ENCODE assay signal across 24 cellular contexts in the genomic region with DNA sequence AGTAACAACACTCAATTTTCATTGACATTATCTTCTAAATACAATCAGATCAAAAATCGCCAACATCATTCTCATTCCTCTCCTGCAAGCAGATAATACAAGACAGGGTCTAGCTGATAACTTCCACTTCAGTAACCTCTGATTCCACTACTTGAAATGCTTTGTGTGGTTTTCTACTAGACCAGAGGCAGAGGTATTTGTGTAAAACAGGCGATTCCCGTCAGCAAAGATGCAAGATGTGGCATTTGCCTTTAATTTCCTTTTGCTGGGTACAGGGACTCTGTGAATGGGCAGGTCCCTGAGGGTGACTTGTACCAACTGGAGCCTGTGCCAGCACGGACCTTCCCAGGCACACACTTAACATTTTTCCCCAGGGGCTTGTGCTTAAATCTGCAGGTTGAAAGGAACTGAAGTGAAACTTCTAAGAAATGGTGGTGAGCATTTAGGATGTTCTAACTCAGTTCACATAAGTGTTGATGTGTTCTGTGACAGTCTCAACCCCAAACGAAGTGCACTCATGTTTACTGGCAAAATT.
"Had no signal": no experiment of that assay in that cellular context is flagged by ENCODE, and none has a peak within 500 bp of the region (broad histone marks: within the 10 kb centered on the region; RNA-seq: fewer than 3 reads in every experiment).

No MANE protein-coding gene starts in this region.

- H3K4me1 Mint-ChIP-seq: activated CD4-positive, alpha-beta T cell treated with anti-CD3 and anti-CD28 coated beads, Interleukin-2, amount 10 ng/mL, durations not matched to agents 7 days and 5 days; activated CD8-positive, alpha-beta memory T cell treated with anti-CD3 and anti-CD28 coated beads, Interleukin-2, amount 10 ng/mL, durations not matched to agents 7 days and 5 days; activated naive CD4-positive, alpha-beta T cell treated with anti-CD3 and anti-CD28 coated beads, Interleukin-2, amount 50 U/mL, for 24 hours; naive thymus-derived CD8-positive, alpha-beta T cell; T-cell had no signal

- H3K4me3 Mint-ChIP-seq: activated CD4-positive, alpha-beta T cell treated with anti-CD3 and anti-CD28 coated beads, Interleukin-2, amount 10 ng/mL, durations not matched to agents 7 days and 5 days; activated CD8-positive, alpha-beta memory T cell treated with anti-CD3 and anti-CD28 coated beads, Interleukin-2, amount 10 ng/mL, durations not matched to agents 7 days and 5 days; activated CD8-positive, alpha-beta T cell treated with anti-CD3 and anti-CD28 coated beads for 36 hours; activated naive CD4-positive, alpha-beta T cell treated with anti-CD3 and anti-CD28 coated beads, Interleukin-2, amount 50 U/mL, for 24 hours; effector memory CD8-positive, alpha-beta T cell; naive thymus-derived CD8-positive, alpha-beta T cell; stimulated activated naive CD8-positive, alpha-beta T cell treated with anti-CD3 and anti-CD28 coated beads, Interleukin-15, Interleukin-2, amounts not matched to agents 100 ng/mL and 50 ng/mL, for 24 hours; T-cell; T-helper 2 cell treated with Interferon-gamma antibody and Interleukin-4, amounts not matched to agents 5 μg/mL and 100 μg/mL, for 36 hours had no signal

- H3K4me1 ChIP-seq: colonic mucosa, esophagus muscularis mucosa, gastrocnemius medialis, right atrium auricular region, tibial artery had no signal

- H3K36me3 ChIP-seq: colonic mucosa, esophagus muscularis mucosa, gastrocnemius medialis, right atrium auricular region, tibial artery, WERI-Rb-1 had no signal

- DNase-seq: activated CD4-positive, alpha-beta T cell treated with anti-CD3 and anti-CD28 coated beads, Interleukin-2, amount 10 ng/mL, durations not matched to agents 7 days and 5 days; activated CD4-positive, CD25-positive, alpha-beta regulatory T cell treated with anti-CD3 and anti-CD28 coated beads, Interleukin-2, amount 50 U/mL, for 72 hours; activated CD8-positive, alpha-beta memory T cell treated with anti-CD3 and anti-CD28 coated beads, Interleukin-2, amount 10 ng/mL, durations not matched to agents 7 days and 5 days; activated CD8-positive, alpha-beta T cell treated with anti-CD3 and anti-CD28 coated beads for 36 hours; activated gamma-delta T cell treated with Interleukin-2 at 50 U/mL for 16 hours; aorta; colonic mucosa; dorsolateral prefrontal cortex; effector memory CD8-positive, alpha-beta T cell; gastrocnemius medialis; hypothalamus; left cardiac atrium; naive thymus-derived CD8-positive, alpha-beta T cell; stimulated activated CD4-positive, alpha-beta T cell treated with anti-CD3 and anti-CD28 coated beads, Interleukin-12 subunit alpha, Interleukin-12 subunit beta, amount 100 ng/mL, for 4 hours; substantia nigra; T-cell; tibial artery; WERI-Rb-1 had no signal

- H3K4me3 ChIP-seq: colonic mucosa, dorsolateral prefrontal cortex, esophagus muscularis mucosa, gastrocnemius medialis, right atrium auricular region, tibial artery had no signal

- H3K27ac ChIP-seq: colonic mucosa, dorsolateral prefrontal cortex, esophagus muscularis mucosa, gastrocnemius medialis, right atrium auricular region, tibial artery, WERI-Rb-1 had no signal

- H3K9me3 Mint-ChIP-seq: activated CD4-positive, alpha-beta T cell treated with anti-CD3 and anti-CD28 coated beads, Interleukin-2, amount 10 ng/mL, durations not matched to agents 7 days and 5 days; activated naive CD4-positive, alpha-beta T cell treated with anti-CD3 and anti-CD28 coated beads, Interleukin-2, amount 50 U/mL, for 24 hours; stimulated activated naive CD8-positive, alpha-beta T cell treated with anti-CD3 and anti-CD28 coated beads, Interleukin-15, Interleukin-2, amounts not matched to agents 100 ng/mL and 50 ng/mL, for 24 hours; T-helper 2 cell treated with Interferon-gamma antibody and Interleukin-4, amounts not matched to agents 5 μg/mL and 100 μg/mL, for 36 hours had no signal

- ATAC-seq: activated CD8-positive, alpha-beta memory T cell treated with anti-CD3 and anti-CD28 coated beads, Interleukin-2, amount 10 ng/mL, durations not matched to agents 7 days and 5 days; activated CD8-positive, alpha-beta T cell treated with anti-CD3 and anti-CD28 coated beads for 36 hours; effector memory CD8-positive, alpha-beta T cell; gastrocnemius medialis; left cardiac atrium; naive thymus-derived CD8-positive, alpha-beta T cell; T-cell had no signal

- H3K27me3 ChIP-seq: colonic mucosa, esophagus muscularis mucosa, gastrocnemius medialis, right atrium auricular region, tibial artery had no signal

- H3K9me3 ChIP-seq: colonic mucosa, esophagus muscularis mucosa, gastrocnemius medialis, right atrium auricular region, tibial artery had no signal

- H3K36me3 Mint-ChIP-seq: activated CD8-positive, alpha-beta memory T cell treated with anti-CD3 and anti-CD28 coated beads, Interleukin-2, amount 10 ng/mL, durations not matched to agents 7 days and 5 days; activated naive CD4-positive, alpha-beta T cell treated with anti-CD3 and anti-CD28 coated beads, Interleukin-2, amount 50 U/mL, for 24 hours; naive thymus-derived CD8-positive, alpha-beta T cell; T-cell had no signal

- H3K27me3 Mint-ChIP-seq: activated CD4-positive, alpha-beta T cell treated with anti-CD3 and anti-CD28 coated beads, Interleukin-2, amount 10 ng/mL, durations not matched to agents 7 days and 5 days; activated CD8-positive, alpha-beta memory T cell treated with anti-CD3 and anti-CD28 coated beads, Interleukin-2, amount 10 ng/mL, durations not matched to agents 7 days and 5 days; activated CD8-positive, alpha-beta T cell treated with anti-CD3 and anti-CD28 coated beads for 36 hours; activated naive CD4-positive, alpha-beta T cell treated with anti-CD3 and anti-CD28 coated beads, Interleukin-2, amount 50 U/mL, for 24 hours; effector memory CD8-positive, alpha-beta T cell; stimulated activated naive CD8-positive, alpha-beta T cell treated with anti-CD3 and anti-CD28 coated beads, Interleukin-15, Interleukin-2, amounts not matched to agents 100 ng/mL and 50 ng/mL, for 24 hours; T-cell had no signal

- H3K27ac Mint-ChIP-seq: activated CD4-positive, alpha-beta T cell treated with anti-CD3 and anti-CD28 coated beads, Interleukin-2, amount 10 ng/mL, durations not matched to agents 7 days and 5 days; activated CD8-positive, alpha-beta memory T cell treated with anti-CD3 and anti-CD28 coated beads, Interleukin-2, amount 10 ng/mL, durations not matched to agents 7 days and 5 days; activated CD8-positive, alpha-beta T cell treated with anti-CD3 and anti-CD28 coated beads for 36 hours; activated naive CD4-positive, alpha-beta T cell treated with anti-CD3 and anti-CD28 coated beads, Interleukin-2, amount 50 U/mL, for 24 hours; effector memory CD8-positive, alpha-beta T cell; naive thymus-derived CD8-positive, alpha-beta T cell; progenitor cell of endocrine pancreas; stimulated activated naive CD8-positive, alpha-beta T cell treated with anti-CD3 and anti-CD28 coated beads, Interleukin-15, Interleukin-2, amounts not matched to agents 100 ng/mL and 50 ng/mL, for 24 hours; T-cell; T-helper 2 cell treated with Interferon-gamma antibody and Interleukin-4, amounts not matched to agents 5 μg/mL and 100 μg/mL, for 36 hours had no signal
